Comparison of ENCODE assay signal across 11 cellular contexts in genomic region chr17:45129426-45129939, GRCh38. TPM values are rescaled to one million over a fixed set of nuclear protein-coding genes. Genes with fewer than 3 reads are reported as not detected.
DNase-seq lines count a peak whose midpoint lies in the region; ATAC-seq, FAIRE-seq and TF ChIP-seq lines count a peak whose summit lies in the region.
"Had no signal": no experiment of that assay in that cellular context is flagged by ENCODE, and none has a peak within 500 bp of the region (broad histone marks: within the 10 kb centered on the region; RNA-seq: fewer than 3 reads in every experiment).

No MANE protein-coding gene starts in this region.

- H3K4me3 Mint-ChIP-seq in MCF 10A (ENCODE audit: unreplicated experiment) (peak overlapping the region; percentile 23), mesothelial cell of epicardium (no peak overlapping the region)
- H3K4me3 Mint-ChIP-seq: activated T-cell treated with anti-CD3 and anti-CD28 coated beads, Interleukin-2, amount 50 U/mL, for 72 hours had no signal

- H3K36me3 ChIP-seq in mammary epithelial cell (ENCODE audit: insufficient read depth, low read length) (no peaks in the 10 kb centered on the region), H1 (ENCODE audit: control insufficient read depth in 2 of 4, insufficient read depth in 4 of 4, low read length in 3 of 4) (no peaks in the 10 kb centered on the region), urinary bladder (ENCODE audit: insufficient read depth) (no peaks in the 10 kb centered on the region)

- TF ChIP-seq RAD21 in H1 (IDR thresholded peaks at IDR 0.05 in 1 of 2, conservative IDR thresholded peaks at IDR 0.05 in 1 of 2; ENCODE audit: low read depth in 2 of 2, low read length in 2 of 2) = no peak

- no peak overlapping the region for H3K23ac ChIP-seq in H1 (ENCODE audit: insufficient read length)

- no peak overlapping the region for H2BK120ac ChIP-seq in H1 (replicated peaks; ENCODE audit: low read depth, low read length)

- H3K27ac ChIP-seq in mammary epithelial cell (ENCODE audit: insufficient read depth, low read depth, low read length) = no peak overlapping the region
- H3K27ac ChIP-seq in H1 (ENCODE audit: low read depth, low read length) = no peak overlapping the region
- peak overlapping the region; percentile 60 for H3K27ac ChIP-seq in urinary bladder (ENCODE audit: low read depth)

- H3K9me3 ChIP-seq in mammary epithelial cell (replicated peaks; ENCODE audit: insufficient read depth, low read length) = no peaks in the 10 kb centered on the region
- no peaks in the 10 kb centered on the region for H3K9me3 ChIP-seq in H1 (ENCODE audit: insufficient read depth in 2 of 2, low read depth in 1 of 2, low read length in 1 of 2)

- H4K5ac ChIP-seq in H1 (ENCODE audit: insufficient read length, low read depth, low read length) = no peak overlapping the region

- WGBS in mammary epithelial cell (ENCODE audit: low coverage, missing lambda C conversion rate) = 88% methylated on average over 9 of the region's 10 CpGs
- WGBS in H1 (ENCODE audit: extremely low coverage in 1 of 2, insufficient coverage in 1 of 2, insufficient read length in 1 of 2, insufficient replicate concordance in 2 of 2, low coverage in 1 of 2, low lambda C conversion rate in 2 of 2, missing lambda C conversion rate in 1 of 2), 2 experiments = 89% methylated on average over 10 of the region's 10 CpGs; no CpG with 5 or more reads in 1 of the 2 experiments
- WGBS in urinary bladder = 52% methylated on average over 10 of the region's 10 CpGs

- H3K23me2 ChIP-seq in H1 (ENCODE audit: low read depth, low read length) = peaks cover 8% of the 10 kb centered on the region; the same call in 1 of the 2 replicates

- no peak for TF ChIP-seq POLR2A in H1 (IDR thresholded peaks at IDR 0.05; ENCODE audit: control extremely low read depth in 1 of 2, low read depth in 2 of 2, low read length in 2 of 2)

- CTCF ChIA-PET in MCF 10A (lab: Yijun Ruan, JAX) (interaction anchor here (0.6 to 1.6 kb wide), 8 partner anchors 10 to 109 kb away, joined by 3 to 12 read pairs (median 4); no protein-coding TSS in a partner anchor), mammary epithelial cell (lab: Charles Lee; ENCODE audit: low non-redundant PET) (interaction anchor here (0.5 kb wide), 1 partner anchor 9 kb away, joined by 5 read pairs; no protein-coding TSS in a partner anchor), H1 (lab: Charles Lee; ENCODE audit: partially characterized antibody) (interaction anchor here (1.0 to 11.7 kb wide), 8 partner anchors 10 to 107 kb away, joined by 3 to 156 read pairs (median 12); no protein-coding TSS in a partner anchor), HEK293T (lab: Yijun Ruan, JAX) (interaction anchor here (1.1 kb wide), 2 partner anchors 15 to 68 kb away, joined by 3 read pairs; no protein-coding TSS in a partner anchor)

- ATAC-seq in HG03571 (IDR thresholded peaks at IDR 0.05; ENCODE audit: unreplicated experiment) = no peak
- ATAC-seq: activated T-cell treated with anti-CD3 and anti-CD28 coated beads, Interleukin-2, amount 50 U/mL, for 72 hours; sciatic nerve had no signal

- peak overlapping the region; percentile 44 for H4K91ac ChIP-seq in H1 (replicated peaks; ENCODE audit: insufficient read length, low read length)

- H3K4me3 ChIP-seq in mammary epithelial cell (replicated peaks in 1 of 3; ENCODE audit: insufficient read depth in 1 of 3, low read depth in 2 of 3, low read length in 3 of 3) (peak overlapping the region in 1 of 3 experiments; percentile 5), H1 (ENCODE audit: extremely low read depth in 1 of 4, insufficient read depth in 2 of 4, low read depth in 3 of 4, low read length in 4 of 4) (no peak overlapping the region), urinary bladder (ENCODE audit: low read depth, low read length) (no peak overlapping the region)

- H3K79me2 ChIP-seq in mammary epithelial cell (ENCODE audit: insufficient read depth, low read length) (peaks cover 77% of the 10 kb centered on the region), H1 (ENCODE audit: control insufficient read depth in 1 of 2, insufficient read depth in 2 of 2, low read length in 2 of 2) (no peaks in the 10 kb centered on the region)

- DNase-seq in MCF 10A (ENCODE audit: unreplicated experiment) (no peak), mammary epithelial cell (no peak), H1 (ENCODE audit: low read depth in 1 of 2, low spot score in 2 of 2) (no peak), mesothelial cell of epicardium (ENCODE audit: low spot score in 2 of 2, unreplicated experiment in 2 of 2) (no peak), NCI-H1048 (lab: John Stamatoyannopoulos, UW) (no peak), HEK293T (ENCODE audit: extremely low spot score) (no peak)
- DNase-seq: activated T-cell treated with anti-CD3 and anti-CD28 coated beads, Interleukin-2, amount 50 U/mL, for 72 hours; NCI-H446 had no signal

- no peak for FAIRE-seq in H1 (lab: Jason Lieb, UNC)

- no peak for TF ChIP-seq EP300 in H1 (IDR thresholded peaks at IDR 0.05; ENCODE audit: borderline replicate concordance in 1 of 2, low read depth in 2 of 2, low read length in 2 of 2)

- peaks cover 60% of the 10 kb centered on the region for H3K4me1 ChIP-seq in mammary epithelial cell (ENCODE audit: insufficient read depth, low read length)
- peaks cover 0 to 20% (median 8%) of the 10 kb centered on the region in 4 experiments; a peak in 5 of 7 replicates for H3K4me1 ChIP-seq in H1 (replicated peaks in 1 of 4; ENCODE audit: control insufficient read depth in 3 of 4, insufficient read depth in 4 of 4, low read length in 3 of 4)
- no peaks in the 10 kb centered on the region for H3K4me1 ChIP-seq in urinary bladder (ENCODE audit: insufficient read depth)

- BruUV-seq in MCF 10A (replicated peaks; lab: Mats Ljungman, UMichigan) = no TSS peak
- no TSS peak for BruUV-seq in mammary epithelial cell (replicated peaks; lab: Mats Ljungman, UMichigan)

- H3K4ac ChIP-seq in H1 (replicated peaks; ENCODE audit: insufficient read length, low read depth, low read length) = no peak overlapping the region

- H3K27me3 ChIP-seq in mammary epithelial cell (ENCODE audit: insufficient read depth, low read length) = no peaks in the 10 kb centered on the region
- H3K27me3 ChIP-seq in H1 (replicated peaks in 1 of 4; ENCODE audit: control insufficient read depth in 3 of 4, extremely low read depth in 1 of 4, insufficient read depth in 3 of 4, low read length in 3 of 4) = no peaks in the 10 kb centered on the region

- H3K27me3 Mint-ChIP-seq in MCF 10A (ENCODE audit: insufficient read depth, unreplicated experiment) (no peaks in the 10 kb centered on the region), mesothelial cell of epicardium (ENCODE audit: low read depth) (no peaks in the 10 kb centered on the region)

- no peak overlapping the region for H2AK5ac ChIP-seq in H1 (ENCODE audit: low read depth, low read length)

- H2BK15ac ChIP-seq in H1 (ENCODE audit: low read length) = no peak overlapping the region; the same call in 1 of the 2 replicates

- POLR2A ChIA-PET in MCF 10A (lab: Yijun Ruan, JAX) = interaction anchor here (0.5 to 3.5 kb wide), 11 partner anchors 12 to 230 kb away, joined by 3 to 10 read pairs (median 4); partner anchors contain the start of genes HEXIM2 and NMT1
- POLR2A ChIA-PET in H1 (lab: Charles Lee; ENCODE audit: partially characterized antibody) = interaction anchor here (1.1 to 15.8 kb wide), 6 partner anchors 10 to 32 kb away, joined by 3 to 185 read pairs (median 5); partner anchors contain the start of genes HEXIM1 and HEXIM2
- POLR2A ChIA-PET in HEK293T (lab: Yijun Ruan, JAX) = interaction anchor here (0.7 to 1.1 kb wide), 2 partner anchors 26 to 720 kb away, joined by 3 read pairs; no protein-coding TSS in a partner anchor

- in situ Hi-C loops in mammary epithelial cell (cut with MboI; ENCODE audit: low sequenced_read_pairs in 2 of 2) = no loop called here

- H4K8ac ChIP-seq in H1 (ENCODE audit: extremely low read depth, insufficient read depth, low read length) = no peak overlapping the region

- H3K4me2 ChIP-seq in mammary epithelial cell (ENCODE audit: insufficient read depth, low read depth, low read length) (no peak overlapping the region), H1 (ENCODE audit: insufficient read depth in 1 of 2, low read depth in 2 of 2, low read length in 2 of 2) (no peak overlapping the region)

- no peak overlapping the region for H2BK5ac ChIP-seq in H1 (ENCODE audit: low read depth, low read length)

- H3K56ac ChIP-seq in H1 (replicated peaks; ENCODE audit: insufficient read length, low read depth, low read length) = no peak overlapping the region

- no peak for TF ChIP-seq CTCF in MCF 10A (IDR thresholded peaks at IDR 0.05; ENCODE audit: unreplicated experiment)
- TF ChIP-seq CTCF in mammary epithelial cell (conservative IDR thresholded peaks at IDR 0.05 in 1 of 2, IDR thresholded peaks at IDR 0.05 in 1 of 2; ENCODE audit: extremely low read depth in 1 of 2, insufficient read depth in 1 of 2, low read depth in 1 of 2, low read length in 2 of 2) = no peak
- TF ChIP-seq CTCF in H1 (IDR thresholded peaks at IDR 0.05; ENCODE audit: control extremely low read depth in 1 of 3, insufficient read depth in 1 of 3, low read depth in 1 of 3, low read length in 3 of 3) = no peak
- no peak for TF ChIP-seq CTCF in mesothelial cell of epicardium (IDR thresholded peaks at IDR 0.05; ENCODE audit: unreplicated experiment)

- H2BK20ac ChIP-seq in H1 (ENCODE audit: low read length) = no peak overlapping the region

- dilution Hi-C loops in mammary epithelial cell (cut with HindIII; ENCODE audit: low sequenced_read_pairs) = loop anchor here (10.0 kb wide), 1 partner anchor 155 kb away; no protein-coding TSS in a partner anchor

- no peak overlapping the region for H3K9ac ChIP-seq in mammary epithelial cell (ENCODE audit: insufficient read depth, low read length)
- H3K9ac ChIP-seq in H1 (replicated peaks in 1 of 4; ENCODE audit: extremely low read depth in 1 of 4, low read depth in 3 of 4, low read length in 3 of 4) = no peak overlapping the region

- H2AFZ ChIP-seq in mammary epithelial cell (ENCODE audit: low read depth, low read length) (no peak overlapping the region), H1 (ENCODE audit: low read length) (no peak overlapping the region)

- no peak overlapping the region for H3K14ac ChIP-seq in H1 (ENCODE audit: insufficient read length)

- no peak overlapping the region for H3K18ac ChIP-seq in H1 (ENCODE audit: extremely low read depth, low read length)

- H3K79me1 ChIP-seq in H1 (ENCODE audit: low read depth, low read length) = no peaks in the 10 kb centered on the region

- H3K9me3 Mint-ChIP-seq in MCF 10A (ENCODE audit: unreplicated experiment) (no peaks in the 10 kb centered on the region), mesothelial cell of epicardium (no peaks in the 10 kb centered on the region)
- H3K9me3 Mint-ChIP-seq: activated T-cell treated with anti-CD3 and anti-CD28 coated beads, Interleukin-2, amount 50 U/mL, for 72 hours had no signal

- no peak overlapping the region for H2BK12ac ChIP-seq in H1 (ENCODE audit: low read depth, low read length)

- peaks cover 10% of the 10 kb centered on the region for H3K36me3 Mint-ChIP-seq in MCF 10A (ENCODE audit: insufficient read depth, unreplicated experiment)
- H3K36me3 Mint-ChIP-seq in mesothelial cell of epicardium = no peaks in the 10 kb centered on the region

- intact Hi-C loops in MCF 10A (cut with micrococcal nuclease) (no loop called here), mammary epithelial cell (cut with micrococcal nuclease) (no loop called here)

- peaks cover 37% of the 10 kb centered on the region for H3K4me1 Mint-ChIP-seq in MCF 10A (ENCODE audit: insufficient read depth, unreplicated experiment)
- H3K4me1 Mint-ChIP-seq in mesothelial cell of epicardium = peaks cover 46% of the 10 kb centered on the region

- H3K27ac Mint-ChIP-seq in MCF 10A (ENCODE audit: low read depth, unreplicated experiment) (peak overlapping the region; percentile 80), mesothelial cell of epicardium (peak overlapping the region; percentile 67)
- H3K27ac Mint-ChIP-seq: activated T-cell treated with anti-CD3 and anti-CD28 coated beads, Interleukin-2, amount 50 U/mL, for 72 hours had no signal

- H4K20me1 ChIP-seq in mammary epithelial cell (ENCODE audit: insufficient read depth, low read length) = no peaks in the 10 kb centered on the region
- peaks cover 5 to 13% of the 10 kb centered on the region in 2 experiments for H4K20me1 ChIP-seq in H1 (replicated peaks in 1 of 2; ENCODE audit: control insufficient read depth in 1 of 2, insufficient read depth in 2 of 2, low read length in 2 of 2)

RNA-seq across cellular contexts. Expression of gene PLCD3, which starts 2.8 kb away (rescaled TPM):
- total RNA-seq in MCF 10A (2022) (54.5 and 69.7 TPM in 2 replicates), mammary epithelial cell (100 to 1,000 TPM in 1 of 2 donors, 10 to 100 TPM in 1; 79.4 to 185 TPM), mesothelial cell of epicardium (46.6 to 54.0 TPM (median 52.6 TPM) in 3 replicates), urinary bladder (18.1 TPM)
- polyA plus RNA-seq in mammary epithelial cell (171 TPM), H1 (2011; rRNA removed) (26.5 and 32.3 TPM in 2 replicates), urinary bladder (84.1 TPM)
- polyA minus RNA-seq in mammary epithelial cell = 166 TPM
- 42.7 and 48.1 TPM in 2 replicates for total RNA-seq in H1 (2021; fragmentation: NEBNext Ultra II Directional; extraction: Animal tissue kit (Norgen Biotek cat#: 25700))
- 24.7 TPM for polyA plus RNA-seq in H1 (2011; cell fraction: cytosol; rRNA removed)
- polyA plus RNA-seq in H1 (2011; cell fraction: nucleus; rRNA removed) = 28.3 TPM
- polyA plus RNA-seq in H1 (2012, experiment 1 of 2) = 21.6 to 33.0 TPM (median 28.2 TPM) in 4 replicates
- 27.8 TPM for polyA plus RNA-seq in H1 (2012, experiment 2 of 2)
- polyA plus RNA-seq in H1 (2013, experiment 1 of 2) = 20.4 TPM
- polyA plus RNA-seq in H1 (2013, experiment 2 of 2) = 20.7 TPM
- 16.3 and 24.8 TPM in 2 replicates for polyA minus RNA-seq in H1 (2011; rRNA and poly(A)+ RNA removed)
- polyA minus RNA-seq in H1 (2011; cell fraction: cytosol; rRNA and poly(A)+ RNA removed) = 18.3 TPM
- 25.1 TPM for polyA minus RNA-seq in H1 (2011; cell fraction: nucleus; rRNA and poly(A)+ RNA removed)

RNA-seq across cellular contexts. Expression of gene ACBD4, which starts 6.0 kb away (rescaled TPM):
- total RNA-seq in MCF 10A (2022) = 7.2 and 7.8 TPM in 2 replicates
- 1 to 10 TPM; 6.5 to 8.1 TPM for total RNA-seq in mammary epithelial cell
- 3.1 TPM for polyA plus RNA-seq in mammary epithelial cell
- 3.4 TPM for polyA minus RNA-seq in mammary epithelial cell
- 9.3 and 10.7 TPM in 2 replicates for total RNA-seq in H1 (2021; fragmentation: NEBNext Ultra II Directional; extraction: Animal tissue kit (Norgen Biotek cat#: 25700))
- 7.3 and 14.2 TPM in 2 replicates for polyA plus RNA-seq in H1 (2011; rRNA removed)
- 15.5 TPM for polyA plus RNA-seq in H1 (2011; cell fraction: cytosol; rRNA removed)
- 47.3 TPM for polyA plus RNA-seq in H1 (2011; cell fraction: nucleus; rRNA removed)
- polyA plus RNA-seq in H1 (2012, experiment 1 of 2) = 10.5 to 14.1 TPM (median 12.7 TPM) in 4 replicates
- polyA plus RNA-seq in H1 (2012, experiment 2 of 2) = 9.2 TPM
- polyA plus RNA-seq in H1 (2013, experiment 1 of 2) = 9.3 TPM
- 7.3 TPM for polyA plus RNA-seq in H1 (2013, experiment 2 of 2)
- polyA minus RNA-seq in H1 (2011; rRNA and poly(A)+ RNA removed) = 7.1 and 7.7 TPM in 2 replicates
- 8.5 TPM for polyA minus RNA-seq in H1 (2011; cell fraction: cytosol; rRNA and poly(A)+ RNA removed)
- polyA minus RNA-seq in H1 (2011; cell fraction: nucleus; rRNA and poly(A)+ RNA removed) = 18.7 TPM
- 17.0 to 17.4 TPM (median 17.4 TPM) in 3 replicates for total RNA-seq in mesothelial cell of epicardium
- 4.5 TPM for total RNA-seq in urinary bladder
- 18.2 TPM for polyA plus RNA-seq in urinary bladder

RNA-seq across cellular contexts. Expression of gene HEXIM1, which starts 18.8 kb away (rescaled TPM):
- total RNA-seq in MCF 10A (2022) (22.5 and 26.7 TPM in 2 replicates), mammary epithelial cell (10 to 100 TPM; 20.5 to 35.2 TPM), mesothelial cell of epicardium (38.2 to 40.6 TPM (median 38.8 TPM) in 3 replicates), urinary bladder (19.2 TPM)
- polyA plus RNA-seq in mammary epithelial cell (16.7 TPM), H1 (2011; rRNA removed) (9.1 and 11.1 TPM in 2 replicates), urinary bladder (22.0 TPM)
- polyA minus RNA-seq in mammary epithelial cell = 12.4 TPM
- total RNA-seq in H1 (2021; fragmentation: NEBNext Ultra II Directional; extraction: Animal tissue kit (Norgen Biotek cat#: 25700)) = 36.9 and 38.3 TPM in 2 replicates
- 14.0 TPM for polyA plus RNA-seq in H1 (2011; cell fraction: cytosol; rRNA removed)
- 10.2 TPM for polyA plus RNA-seq in H1 (2011; cell fraction: nucleus; rRNA removed)
- polyA plus RNA-seq in H1 (2012, experiment 1 of 2) = 16.8 to 21.8 TPM (median 20.6 TPM) in 4 replicates
- polyA plus RNA-seq in H1 (2012, experiment 2 of 2) = 7.1 TPM
- 18.9 TPM for polyA plus RNA-seq in H1 (2013, experiment 1 of 2)
- 18.6 TPM for polyA plus RNA-seq in H1 (2013, experiment 2 of 2)
- polyA minus RNA-seq in H1 (2011; rRNA and poly(A)+ RNA removed) = 2.5 and 3.5 TPM in 2 replicates
- polyA minus RNA-seq in H1 (2011; cell fraction: cytosol; rRNA and poly(A)+ RNA removed) = 6.5 TPM
- polyA minus RNA-seq in H1 (2011; cell fraction: nucleus; rRNA and poly(A)+ RNA removed) = 7.7 TPM

RNA-seq across cellular contexts. Expression of gene HEXIM2, which starts 32.2 kb away (rescaled TPM):
- total RNA-seq in MCF 10A (2022) (5.1 and 7.7 TPM in 2 replicates), mammary epithelial cell (1 to 10 TPM; 2.8 to 7.7 TPM), mesothelial cell of epicardium (6.5 to 9.6 TPM (median 7.7 TPM) in 3 replicates), urinary bladder (2.0 TPM)
- polyA plus RNA-seq in mammary epithelial cell (4.0 TPM), H1 (2011; rRNA removed) (7.5 and 10.6 TPM in 2 replicates), urinary bladder (7.9 TPM)
- not detected for polyA minus RNA-seq in mammary epithelial cell
- 13.2 and 13.9 TPM in 2 replicates for total RNA-seq in H1 (2021; fragmentation: NEBNext Ultra II Directional; extraction: Animal tissue kit (Norgen Biotek cat#: 25700))
- polyA plus RNA-seq in H1 (2011; cell fraction: cytosol; rRNA removed) = 11.8 TPM
- 9.0 TPM for polyA plus RNA-seq in H1 (2011; cell fraction: nucleus; rRNA removed)
- 7.8 to 13.6 TPM (median 12.5 TPM) in 4 replicates for polyA plus RNA-seq in H1 (2012, experiment 1 of 2)
- 13.0 TPM for polyA plus RNA-seq in H1 (2012, experiment 2 of 2)
- 4.2 TPM for polyA plus RNA-seq in H1 (2013, experiment 1 of 2)
- 4.1 TPM for polyA plus RNA-seq in H1 (2013, experiment 2 of 2)
- 5.9 and 6.0 TPM in 2 replicates for polyA minus RNA-seq in H1 (2011; rRNA and poly(A)+ RNA removed)
- polyA minus RNA-seq in H1 (2011; cell fraction: cytosol; rRNA and poly(A)+ RNA removed) = 5.0 TPM
- polyA minus RNA-seq in H1 (2011; cell fraction: nucleus; rRNA and poly(A)+ RNA removed) = 5.5 TPM
